ENCODE assay signal across 17 cellular contexts in genomic region chr13:43244482-43244881, GRCh38.
"Had no signal": no experiment of that assay in that cellular context is flagged by ENCODE, and none has a peak within 500 bp of the region (broad histone marks: within the 10 kb centered on the region; RNA-seq: fewer than 3 reads in every experiment).

No MANE protein-coding gene starts in this region.

- H3K27me3 ChIP-seq: adrenal gland, cardiac muscle cell, transverse colon had no signal

- H3K4me1 ChIP-seq: adrenal gland, prostate gland, transverse colon had no signal

- ATAC-seq: activated CD4-positive, alpha-beta T cell treated with anti-CD3 and anti-CD28 coated beads for 36 hours; activated T-cell treated with anti-CD3 and anti-CD28 coated beads, Interleukin-2, amount 50 U/mL, for 4 hours; left ventricle myocardium superior; right cardiac atrium; stimulated activated naive CD8-positive, alpha-beta T cell treated with anti-CD3 and anti-CD28 coated beads, Interleukin-15, Interleukin-2, amounts not matched to agents 100 U/mL and 50 U/mL, for 24 hours; T-cell had no signal

- H3K9me3 ChIP-seq: adrenal gland, prostate gland, transverse colon had no signal

- H3K27ac ChIP-seq: adrenal gland, prostate gland, transverse colon had no signal

- H3K36me3 ChIP-seq: adrenal gland, cardiac muscle cell, prostate gland, transverse colon had no signal

- H3K4me3 ChIP-seq: adrenal gland, cardiac muscle cell, prostate gland, smooth muscle cell, transverse colon had no signal

- DNase-seq: activated CD4-positive, alpha-beta memory T cell treated with anti-CD3 and anti-CD28 coated beads, Interleukin-2, amount 10 ng/mL, durations not matched to agents 7 days and 5 days; activated CD4-positive, alpha-beta T cell treated with anti-CD3 and anti-CD28 coated beads for 36 hours; activated effector memory CD4-positive, alpha-beta T cell treated with Interleukin-2 at 50 U/mL for 16 hours; activated T-cell treated with anti-CD3 and anti-CD28 coated beads, Interleukin-2, amount 50 U/mL, for 4 hours; adrenal gland; hypothalamus; kidney glomerular epithelial cell; left ventricle myocardium superior; nephron progenitor cell; occipital lobe; right cardiac atrium; stimulated activated naive CD8-positive, alpha-beta T cell treated with anti-CD3 and anti-CD28 coated beads, Interleukin-15, Interleukin-2, amounts not matched to agents 100 U/mL and 50 U/mL, for 24 hours; T-cell; transverse colon had no signal
